2 cellular contexts compared by ENCODE assay signal in the genomic region with DNA sequence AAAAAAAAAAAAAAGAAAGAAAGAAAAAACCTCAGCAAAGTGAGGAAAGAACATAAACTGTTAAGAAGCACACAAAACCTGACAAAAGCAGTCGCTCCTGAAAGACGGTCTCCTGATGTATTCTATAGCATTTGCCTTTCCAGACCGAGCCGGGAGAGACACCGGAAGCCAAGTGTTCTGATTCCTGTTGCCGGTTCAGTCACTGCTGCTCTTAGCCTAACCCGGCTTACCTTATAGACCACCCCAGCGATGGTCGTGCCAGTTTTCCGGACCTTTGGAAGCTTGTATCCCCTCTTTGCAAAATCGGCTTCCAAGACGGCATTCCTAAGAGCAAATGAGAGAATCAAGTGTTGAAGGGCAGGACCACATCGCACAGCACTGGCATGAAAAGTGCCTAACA.
TF ChIP-seq lines count a peak whose summit lies in the region.

No MANE protein-coding gene starts in this region.

TF ChIP-seq in SK-N-SH, 30 proteins besides CTCF, POLR2A, EP300 and RAD21 (continued from another document):
- TF ChIP-seq, protein P1, sequence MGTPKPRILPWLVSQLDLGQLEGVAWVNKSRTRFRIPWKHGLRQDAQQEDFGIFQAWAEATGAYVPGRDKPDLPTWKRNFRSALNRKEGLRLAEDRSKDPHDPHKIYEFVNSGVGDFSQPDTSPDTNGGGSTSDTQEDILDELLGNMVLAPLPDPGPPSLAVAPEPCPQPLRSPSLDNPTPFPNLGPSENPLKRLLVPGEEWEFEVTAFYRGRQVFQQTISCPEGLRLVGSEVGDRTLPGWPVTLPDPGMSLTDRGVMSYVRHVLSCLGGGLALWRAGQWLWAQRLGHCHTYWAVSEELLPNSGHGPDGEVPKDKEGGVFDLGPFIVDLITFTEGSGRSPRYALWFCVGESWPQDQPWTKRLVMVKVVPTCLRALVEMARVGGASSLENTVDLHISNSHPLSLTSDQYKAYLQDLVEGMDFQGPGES (IDR thresholded peaks at IDR 0.05; ENCODE audit: low read depth, low read length): no peak
- no peak for TF ChIP-seq FOXJ3 (CRISPR knock-in tag; IDR thresholded peaks at IDR 0.05)
- no peak for TF ChIP-seq RCOR1 (IDR thresholded peaks at IDR 0.05; ENCODE audit: low read length)
- no peak for TF ChIP-seq GABPA (IDR thresholded peaks at IDR 0.05; ENCODE audit: low read depth)
- TF ChIP-seq, protein P2, sequence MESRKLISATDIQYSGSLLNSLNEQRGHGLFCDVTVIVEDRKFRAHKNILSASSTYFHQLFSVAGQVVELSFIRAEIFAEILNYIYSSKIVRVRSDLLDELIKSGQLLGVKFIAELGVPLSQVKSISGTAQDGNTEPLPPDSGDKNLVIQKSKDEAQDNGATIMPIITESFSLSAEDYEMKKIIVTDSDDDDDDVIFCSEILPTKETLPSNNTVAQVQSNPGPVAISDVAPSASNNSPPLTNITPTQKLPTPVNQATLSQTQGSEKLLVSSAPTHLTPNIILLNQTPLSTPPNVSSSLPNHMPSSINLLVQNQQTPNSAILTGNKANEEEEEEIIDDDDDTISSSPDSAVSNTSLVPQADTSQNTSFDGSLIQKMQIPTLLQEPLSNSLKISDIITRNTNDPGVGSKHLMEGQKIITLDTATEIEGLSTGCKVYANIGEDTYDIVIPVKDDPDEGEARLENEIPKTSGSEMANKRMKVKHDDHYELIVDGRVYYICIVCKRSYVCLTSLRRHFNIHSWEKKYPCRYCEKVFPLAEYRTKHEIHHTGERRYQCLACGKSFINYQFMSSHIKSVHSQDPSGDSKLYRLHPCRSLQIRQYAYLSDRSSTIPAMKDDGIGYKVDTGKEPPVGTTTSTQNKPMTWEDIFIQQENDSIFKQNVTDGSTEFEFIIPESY (IDR thresholded peaks at IDR 0.05; ENCODE audit: borderline replicate concordance, low read depth): no peak
- no peak for TF ChIP-seq TAF1 (IDR thresholded peaks at IDR 0.05; ENCODE audit: borderline replicate concordance, low read depth, low read length)

TF ChIP-seq in SK-N-SH treated with all-trans-retinoic acid at 6 μM for 48 hours, 23 proteins besides CTCF, POLR2A, EP300 and RAD21 (continued from another document):
- TF ChIP-seq, protein P3, sequence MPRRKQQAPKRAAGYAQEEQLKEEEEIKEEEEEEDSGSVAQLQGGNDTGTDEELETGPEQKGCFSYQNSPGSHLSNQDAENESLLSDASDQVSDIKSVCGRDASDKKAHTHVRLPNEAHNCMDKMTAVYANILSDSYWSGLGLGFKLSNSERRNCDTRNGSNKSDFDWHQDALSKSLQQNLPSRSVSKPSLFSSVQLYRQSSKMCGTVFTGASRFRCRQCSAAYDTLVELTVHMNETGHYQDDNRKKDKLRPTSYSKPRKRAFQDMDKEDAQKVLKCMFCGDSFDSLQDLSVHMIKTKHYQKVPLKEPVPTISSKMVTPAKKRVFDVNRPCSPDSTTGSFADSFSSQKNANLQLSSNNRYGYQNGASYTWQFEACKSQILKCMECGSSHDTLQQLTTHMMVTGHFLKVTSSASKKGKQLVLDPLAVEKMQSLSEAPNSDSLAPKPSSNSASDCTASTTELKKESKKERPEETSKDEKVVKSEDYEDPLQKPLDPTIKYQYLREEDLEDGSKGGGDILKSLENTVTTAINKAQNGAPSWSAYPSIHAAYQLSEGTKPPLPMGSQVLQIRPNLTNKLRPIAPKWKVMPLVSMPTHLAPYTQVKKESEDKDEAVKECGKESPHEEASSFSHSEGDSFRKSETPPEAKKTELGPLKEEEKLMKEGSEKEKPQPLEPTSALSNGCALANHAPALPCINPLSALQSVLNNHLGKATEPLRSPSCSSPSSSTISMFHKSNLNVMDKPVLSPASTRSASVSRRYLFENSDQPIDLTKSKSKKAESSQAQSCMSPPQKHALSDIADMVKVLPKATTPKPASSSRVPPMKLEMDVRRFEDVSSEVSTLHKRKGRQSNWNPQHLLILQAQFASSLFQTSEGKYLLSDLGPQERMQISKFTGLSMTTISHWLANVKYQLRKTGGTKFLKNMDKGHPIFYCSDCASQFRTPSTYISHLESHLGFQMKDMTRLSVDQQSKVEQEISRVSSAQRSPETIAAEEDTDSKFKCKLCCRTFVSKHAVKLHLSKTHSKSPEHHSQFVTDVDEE (CRISPR knock-in tag; IDR thresholded peaks at IDR 0.05): no peak
